In genomic region chr1:114236517-114236916, GRCh38 we compare ENCODE assay signal across 26 cellular contexts.
"Had no signal": no experiment of that assay in that cellular context is flagged by ENCODE, and none has a peak within 500 bp of the region (broad histone marks: within the 10 kb centered on the region; RNA-seq: fewer than 3 reads in every experiment).

No MANE protein-coding gene starts in this region.

- H3K36me3 Mint-ChIP-seq: stimulated activated effector memory CD8-positive, alpha-beta T cell treated with anti-CD3 and anti-CD28 coated beads, Interleukin-12 subunit alpha, Interleukin-12 subunit beta, amount 100 ng/mL, for 72 hours had no signal

- ATAC-seq: lower lobe of right lung; naive thymus-derived CD8-positive, alpha-beta T cell; stimulated activated effector memory CD8-positive, alpha-beta T cell treated with anti-CD3 and anti-CD28 coated beads, Interleukin-12 subunit alpha, Interleukin-12 subunit beta, amount 100 ng/mL, for 72 hours; upper lobe of right lung had no signal

- H3K27ac ChIP-seq: lower lobe of right lung, neutrophil, parathyroid adenoma, right lobe of liver, skin epidermis, spleen, suprapubic skin, thoracic aorta, tibial artery, upper lobe of right lung, uterus had no signal

- H3K4me1 Mint-ChIP-seq: nephron, neural crest cell had no signal

- H3K4me3 ChIP-seq: heart left ventricle, lower lobe of right lung, right atrium auricular region, right lobe of liver, skin epidermis, spleen, suprapubic skin, thoracic aorta, tibial artery, upper lobe of right lung, uterus had no signal

- H3K27ac Mint-ChIP-seq: immature natural killer cell; naive thymus-derived CD8-positive, alpha-beta T cell; nephron; stimulated activated effector memory CD8-positive, alpha-beta T cell treated with anti-CD3 and anti-CD28 coated beads, Interleukin-12 subunit alpha, Interleukin-12 subunit beta, amount 100 ng/mL, for 72 hours; stimulated activated naive CD8-positive, alpha-beta T cell treated with anti-CD3 and anti-CD28 coated beads, Interleukin-15, Interleukin-2, amounts not matched to agents 100 ng/mL and 50 ng/mL, for 24 hours had no signal

- H3K4me3 Mint-ChIP-seq: immature natural killer cell; naive thymus-derived CD8-positive, alpha-beta T cell; nephron; neural crest cell; stimulated activated effector memory CD8-positive, alpha-beta T cell treated with anti-CD3 and anti-CD28 coated beads, Interleukin-12 subunit alpha, Interleukin-12 subunit beta, amount 100 ng/mL, for 72 hours; stimulated activated naive CD8-positive, alpha-beta T cell treated with anti-CD3 and anti-CD28 coated beads, Interleukin-15, Interleukin-2, amounts not matched to agents 100 ng/mL and 50 ng/mL, for 24 hours had no signal

- H3K9me3 ChIP-seq: lower lobe of right lung, neutrophil, right atrium auricular region, right lobe of liver, suprapubic skin, thoracic aorta, tibial artery, upper lobe of right lung, uterus had no signal

- H3K9me3 Mint-ChIP-seq: stimulated activated effector memory CD8-positive, alpha-beta T cell treated with anti-CD3 and anti-CD28 coated beads, Interleukin-12 subunit alpha, Interleukin-12 subunit beta, amount 100 ng/mL, for 72 hours had no signal

- H3K27me3 ChIP-seq: heart left ventricle, right atrium auricular region, right lobe of liver, suprapubic skin, upper lobe of right lung, uterus had no signal

- H3K4me1 ChIP-seq: lower lobe of right lung, parathyroid adenoma, right lobe of liver, spleen, suprapubic skin, tibial artery, upper lobe of right lung, uterus had no signal

- DNase-seq: hypothalamus; immature natural killer cell; lower lobe of right lung; mammary epithelial cell; mesenchymal stem cell; naive thymus-derived CD8-positive, alpha-beta T cell; occipital lobe; right lobe of liver; spleen; stimulated activated CD4-positive, alpha-beta T cell treated with anti-CD3 and anti-CD28 coated beads, Interleukin-4, amount 100 ng/mL, for 24 hours; stimulated activated naive CD4-positive, alpha-beta T cell; tibial artery; trophoblast cell; upper lobe of right lung; uterus had no signal

- H3K36me3 ChIP-seq: heart left ventricle, lower lobe of right lung, neutrophil, right atrium auricular region, right lobe of liver, spleen, suprapubic skin, thoracic aorta, tibial artery, upper lobe of right lung, uterus had no signal
